In genomic region chr20:32731882-32732266, GRCh38 we compare ENCODE assay signal across 1 cellular context.
TF ChIP-seq lines count a peak whose summit lies in the region.

No MANE protein-coding gene starts in this region.

TF ChIP-seq in GM23338, 12 proteins besides CTCF, POLR2A, EP300 and RAD21 (continued from another document):
- TF ChIP-seq ZNF462 (CRISPR knock-in tag; IDR thresholded peaks at IDR 0.05) (no peak), REST (IDR thresholded peaks at IDR 0.05; ENCODE audit: unreplicated experiment) (no peak), EZH2 (IDR thresholded peaks at IDR 0.05; ENCODE audit: low read depth, unreplicated experiment) (no peak), JUNB (IDR thresholded peaks at IDR 0.05; ENCODE audit: unreplicated experiment) (no peak), POLR2AphosphoS5 (IDR thresholded peaks at IDR 0.05; ENCODE audit: low read depth) (no peak), EZH2phosphoT487 (IDR thresholded peaks at IDR 0.05; ENCODE audit: unreplicated experiment) (no peak), CREB1 (CRISPR knock-in tag; IDR thresholded peaks at IDR 0.05; ENCODE audit: low read depth) (no peak), STAT1 (IDR thresholded peaks at IDR 0.05; ENCODE audit: unreplicated experiment) (no peak), NANOG (IDR thresholded peaks at IDR 0.05; ENCODE audit: borderline replicate concordance) (no peak)
